ENCODE assay signal across 12 cellular contexts in the genomic region with DNA sequence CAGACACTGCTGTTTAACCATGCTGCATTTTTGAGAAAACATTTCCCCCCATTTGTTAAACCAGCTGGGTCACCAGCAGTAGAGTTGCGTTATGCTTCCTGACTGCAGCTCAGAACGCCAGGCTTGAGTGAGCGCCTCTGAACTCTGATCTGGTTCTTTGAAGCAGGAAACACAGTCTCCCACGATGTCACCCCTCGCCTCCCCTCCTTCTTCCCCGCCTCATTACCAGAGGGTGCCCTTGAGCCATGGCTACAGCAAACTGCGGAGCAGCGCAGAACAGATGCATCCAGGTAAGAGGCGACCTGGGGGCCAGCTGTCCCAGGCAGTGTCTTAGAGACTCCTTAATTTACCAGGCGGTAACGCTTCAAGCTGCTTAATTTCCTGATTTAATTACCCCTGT.
DNase-seq lines count a peak whose midpoint lies in the region; ATAC-seq, FAIRE-seq and TF ChIP-seq lines count a peak whose summit lies in the region.
"Had no signal": no experiment of that assay in that cellular context is flagged by ENCODE, and none has a peak within 500 bp of the region (broad histone marks: within the 10 kb centered on the region; RNA-seq: fewer than 3 reads in every experiment).

No MANE protein-coding gene starts in this region.

- no peak overlapping the region for H2BK120ac ChIP-seq in mesendoderm (ENCODE audit: low read depth, low read length)

- ATAC-seq in GM12878, result peak; percentile 74
- no peak for ATAC-seq in heart left ventricle
- ATAC-seq: activated CD4-positive, CD25-positive, alpha-beta regulatory T cell treated with anti-CD3 and anti-CD28 coated beads, Interleukin-2, amount 50 U/mL, for 24 hours; activated T-cell treated with anti-CD3 and anti-CD28 coated beads, Interleukin-2, amount 50 U/mL, for 72 hours had no signal

- TF ChIP-seq EP300 in GM12878 (IDR thresholded peaks at IDR 0.05; ENCODE audit: borderline replicate concordance in 1 of 2, control insufficient read depth in 1 of 2, low read depth in 2 of 2, low read length in 2 of 2), result no peak

- TF ChIP-seq RAD21 in GM12878 (IDR thresholded peaks at IDR 0.05; ENCODE audit: insufficient read depth, low read depth, low read length), result no peak

- RAD21 ChIA-PET in GM12878 (lab: Charles Lee; ENCODE audit: unreplicated experiment), result interaction anchor here (0.8 to 1.4 kb wide), 2 partner anchors 17 to 121 kb away, joined by 3 to 4 read pairs; no protein-coding TSS in a partner anchor

- FAIRE-seq in GM12878 (lab: Jason Lieb, UNC), result no peak
- FAIRE-seq: GM18507, urothelium cell line had no signal

- no peak overlapping the region for H3K27ac ChIP-seq in GM12878 (ENCODE audit: control insufficient read depth, insufficient read depth)
- H3K27ac ChIP-seq in mesendoderm (ENCODE audit: low read depth, low read length), result no peak overlapping the region
- H3K27ac ChIP-seq in heart left ventricle, result no peak overlapping the region

- H3K4me3 ChIP-seq in GM12878 (no peak overlapping the region), mesendoderm (ENCODE audit: low read length) (no peak overlapping the region), heart left ventricle (no peak overlapping the region)

- BruUV-seq in GM12878 (replicated peaks; lab: Mats Ljungman, UMichigan), result no TSS peak

- H3K9me3 ChIP-seq in GM12878 (replicated peaks; ENCODE audit: control insufficient read depth, insufficient read depth, low read length) (no peaks in the 10 kb centered on the region), heart left ventricle (no peaks in the 10 kb centered on the region)

- no peak overlapping the region for H4K8ac ChIP-seq in mesendoderm (ENCODE audit: low read depth, low read length)

- no peak overlapping the region for H3K56ac ChIP-seq in mesendoderm (ENCODE audit: low read length)

- DNase-seq in Caki2 (ENCODE audit: low read depth) (peak; percentile 47), NCI-H2171 (lab: John Stamatoyannopoulos, UW) (peak; percentile 62), GM12878 (ENCODE audit: low read depth, low spot score) (no peak), mesendoderm (peak; percentile 13), NK-92 (lab: John Stamatoyannopoulos, UW; ENCODE audit: unreplicated experiment) (no peak), cardiac septum (ENCODE audit: low spot score) (no peak), heart left ventricle (no peak)
- no peak for DNase-seq in activated naive CD4-positive, alpha-beta T cell treated with Interleukin-2 at 50 U/mL for 16 hours
- DNase-seq: activated T-cell treated with anti-CD3 and anti-CD28 coated beads, Interleukin-2, amount 50 U/mL, for 72 hours had no signal

- H3K79me1 ChIP-seq in mesendoderm (ENCODE audit: low read length), result no peaks in the 10 kb centered on the region

- H3K23ac ChIP-seq in mesendoderm (ENCODE audit: low read length), result no peak overlapping the region

- POLR2A ChIA-PET in GM12878 (lab: Charles Lee), result interaction anchor here (1.2 kb wide), 1 partner anchor 11 kb away, joined by 11 read pairs; no protein-coding TSS in a partner anchor

- H3K36me3 ChIP-seq in GM12878 (ENCODE audit: control insufficient read depth in 2 of 2, insufficient read depth in 2 of 2, low read length in 1 of 2) (no peaks in the 10 kb centered on the region), mesendoderm (ENCODE audit: control insufficient read depth, insufficient read depth, low read length) (no peaks in the 10 kb centered on the region), heart left ventricle (no peaks in the 10 kb centered on the region)

- H3K4me1 ChIP-seq in GM12878 (ENCODE audit: control insufficient read depth, insufficient read depth, low read length) (no peaks in the 10 kb centered on the region; the same call in 1 of the 2 replicates), mesendoderm (ENCODE audit: control insufficient read depth, low read depth, low read length) (no peaks in the 10 kb centered on the region), heart left ventricle (no peaks in the 10 kb centered on the region)

- in situ Hi-C loops in Caki2 (cut with HindIII; ENCODE audit: low pct_unique_long_range_greater_than_20kb, low sequenced_read_pairs) (no loop called here), GM12878 (cut with MboI) (no loop called here)

- H3K79me2 ChIP-seq in GM12878 (ENCODE audit: control insufficient read depth, insufficient read depth, low read length) (no peaks in the 10 kb centered on the region), mesendoderm (ENCODE audit: control insufficient read depth, insufficient read depth, low read length) (no peaks in the 10 kb centered on the region)

- no peak overlapping the region for H4K5ac ChIP-seq in mesendoderm (ENCODE audit: low read length)

- H4K20me1 ChIP-seq in GM12878 (ENCODE audit: control insufficient read depth, insufficient read depth), result no peaks in the 10 kb centered on the region

- intact Hi-C loops in GM12878 (cut with micrococcal nuclease; ENCODE audit: unreplicated experiment) (no loop called here), cardiac septum (cut with DNase I) (no loop called here), heart left ventricle (cut with DNase I) (loop anchor here in 1 of 10 donors (10.0 kb wide), 1 partner anchor 70 kb away; no protein-coding TSS in a partner anchor)

- H3K18ac ChIP-seq in mesendoderm (ENCODE audit: low read length), result no peak overlapping the region

- no peaks in the 10 kb centered on the region for H3K27me3 ChIP-seq in GM12878 (replicated peaks in 1 of 2; ENCODE audit: control insufficient read depth in 2 of 2, insufficient read depth in 2 of 2, low read length in 1 of 2)
- no peaks in the 10 kb centered on the region for H3K27me3 ChIP-seq in mesendoderm (ENCODE audit: insufficient read depth, low read length, poor library complexity)
- H3K27me3 ChIP-seq in heart left ventricle, result peaks cover 0 to 23% (median 0%) of the 10 kb centered on the region in 9 donors

- CTCF ChIA-PET in GM12878 (lab: Yijun Ruan, JAX), result interaction anchor here (0.8 to 2.0 kb wide), 9 partner anchors 11 to 142 kb away, joined by 3 to 8 read pairs (median 3); no protein-coding TSS in a partner anchor

- TF ChIP-seq POLR2A in GM12878 (IDR thresholded peaks at IDR 0.05; ENCODE audit: low read depth, low read length) (no peak), heart left ventricle (IDR thresholded peaks at IDR 0.05) (no peak)

- no peak overlapping the region for H3K9ac ChIP-seq in GM12878 (ENCODE audit: control insufficient read depth, insufficient read depth, low read length)
- no peak overlapping the region for H3K9ac ChIP-seq in mesendoderm (ENCODE audit: low read length)

- TF ChIP-seq CTCF in GM12878 (IDR thresholded peaks at IDR 0.05 in 2 of 3, conservative IDR thresholded peaks at IDR 0.05 in 1 of 3; ENCODE audit: control insufficient read depth in 2 of 3, extremely low read depth in 1 of 3, insufficient read depth in 1 of 3, low read depth in 3 of 3, low read length in 3 of 3) (no peak), heart left ventricle (IDR thresholded peaks at IDR 0.05) (no peak)

- H3K4me2 ChIP-seq in GM12878 (ENCODE audit: control insufficient read depth, insufficient read depth) (no peak overlapping the region), mesendoderm (ENCODE audit: low read length) (no peak overlapping the region)

- WGBS in GM12878 (ENCODE audit: insufficient coverage, insufficient replicate concordance, low lambda C conversion rate, missing lambda C conversion rate), result 28% methylated on average over 10 of the region's 11 CpGs
- WGBS in mesendoderm (ENCODE audit: extremely low coverage, insufficient coverage, low lambda C conversion rate), result no CpG with 5 or more reads among the region's 11 CpGs
- 48 to 78% (median 67%) methylated on average over 11 of the region's 11 CpGs for WGBS in heart left ventricle, 4 donors

- no peak overlapping the region for H2BK5ac ChIP-seq in mesendoderm (ENCODE audit: low read length)

- no peak overlapping the region for H2BK15ac ChIP-seq in mesendoderm (replicated peaks; ENCODE audit: low read depth)

- H2AFZ ChIP-seq in GM12878 (ENCODE audit: control insufficient read depth, low read depth, low read length), result no peak overlapping the region

- no peak overlapping the region for H2AK5ac ChIP-seq in mesendoderm (ENCODE audit: low read length)

- SMC1A ChIA-PET in GM12878 (lab: Charles Lee; ENCODE audit: uncharacterized antibody, unreplicated experiment), result interaction anchor here (1.1 to 3.0 kb wide), 4 partner anchors 10 to 22 kb away, joined by 3 to 11 read pairs (median 4); no protein-coding TSS in a partner anchor

- no peak overlapping the region for H3K4ac ChIP-seq in mesendoderm (ENCODE audit: low read depth, low read length)

TF ChIP-seq in GM12878, 131 proteins besides CTCF, POLR2A, EP300 and RAD21:
- TF ChIP-seq KDM1A (IDR thresholded peaks at IDR 0.05; ENCODE audit: borderline replicate concordance), result no peak
- TF ChIP-seq EED (IDR thresholded peaks at IDR 0.05; ENCODE audit: low read depth), result 0 out of 2 replicates have a peak, but pooled peaks have one; percentile 46

Comparison
In these comparisons a context has a peak if more than half of its experiments do, and no peak if none do; other contexts are left out.
1. DNase-seq: peak in Caki2 (single experiment), NCI-H2171 (single experiment) and mesendoderm (single experiment); none in GM12878 (single experiment), NK-92 (single experiment), activated naive CD4-positive, alpha-beta T cell treated with Interleukin-2 at 50 U/mL for 16 hours (single experiment), cardiac septum (single experiment) and heart left ventricle (0 of 5).